8 cellular contexts compared by ENCODE assay signal in the genomic region with DNA sequence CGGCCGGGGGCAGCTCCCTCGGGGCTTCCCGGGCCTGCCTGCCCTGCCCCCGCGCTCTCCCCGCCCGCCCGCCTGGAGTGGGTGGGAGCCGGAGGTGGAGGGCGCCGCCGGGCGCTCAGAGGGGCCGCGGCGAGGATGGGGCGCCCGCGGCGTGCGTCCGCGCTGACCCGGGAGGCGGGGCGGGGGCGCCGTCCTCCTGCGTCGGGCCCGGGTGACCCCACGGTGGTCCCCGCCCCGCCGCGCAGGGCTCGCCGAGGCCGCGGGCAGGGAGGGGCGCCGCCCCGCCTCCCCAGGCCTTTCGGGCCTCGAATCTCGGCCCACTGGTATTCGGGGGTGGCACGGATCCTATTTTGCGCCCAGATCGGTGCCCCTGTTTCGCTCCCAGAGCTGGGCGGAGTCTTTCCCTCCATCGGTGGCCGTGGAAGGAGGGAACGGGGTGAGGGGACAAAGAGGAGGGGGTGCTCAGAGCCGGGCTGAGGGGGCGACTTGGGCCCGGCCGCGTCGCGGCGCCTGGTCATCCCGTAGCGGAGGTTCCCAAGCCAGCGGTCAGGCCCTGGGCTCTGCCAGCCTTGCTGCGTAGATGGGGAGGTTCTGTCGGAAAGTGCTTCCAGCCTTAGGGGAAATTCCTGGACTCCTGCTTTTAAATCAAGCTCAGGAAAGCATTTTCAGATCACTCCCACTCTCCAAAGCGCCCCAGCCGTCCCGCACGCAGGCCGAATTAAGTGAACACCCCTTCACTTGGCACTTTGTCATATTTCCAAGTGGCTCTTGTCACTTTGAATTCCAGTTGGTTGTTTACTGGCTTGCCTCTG. TPM values are rescaled to one million over a fixed set of nuclear protein-coding genes. Genes with fewer than 3 reads are reported as not detected.
A peak's percentile ranks its signal among the peaks of the same experiment; 100 is the strongest.
DNase-seq lines count a peak whose midpoint lies in the region; ATAC-seq and TF ChIP-seq lines count a peak whose summit lies in the region.

No MANE protein-coding gene starts in this region.

- H3K27ac ChIP-seq in DOHH2 (ENCODE audit: low read depth, low read length), result 0 out of 2 replicates have a peak overlapping the region, but pooled peaks have one; percentile 35
- peak overlapping the region; percentile 84 for H3K27ac ChIP-seq in thymus (ENCODE audit: low read depth)

- peak overlapping the region; percentile 68 for H3K4me2 ChIP-seq in DOHH2 (ENCODE audit: low read length)

- H3K4me3 ChIP-seq in DOHH2 (ENCODE audit: low read length) (peak overlapping the region; percentile 78), thymus (ENCODE audit: low read length) (peak overlapping the region; percentile 79)

- WGBS in thymus, result 7% methylated on average over 74 of the region's 74 CpGs

- H3K9me2 ChIP-seq in DOHH2 (replicated peaks; ENCODE audit: control insufficient read depth, low read length), result no peaks in the 10 kb centered on the region

- peaks cover 18% of the 10 kb centered on the region for H3F3A ChIP-seq in DOHH2 (ENCODE audit: control insufficient read depth, insufficient read depth)

- ATAC-seq in GM19467 (IDR thresholded peaks at IDR 0.05; ENCODE audit: unreplicated experiment) (peak; percentile 47), HG03520 (IDR thresholded peaks at IDR 0.05; ENCODE audit: unreplicated experiment) (peak; percentile 33), esophagus mucosa (peak; percentile 63)

- no peaks in the 10 kb centered on the region for H4K20me1 ChIP-seq in DOHH2 (ENCODE audit: control insufficient read depth, insufficient read depth, low read depth, low read length)

- H3K4me1 ChIP-seq in DOHH2 (ENCODE audit: control insufficient read depth, low read length) (peaks cover 20% of the 10 kb centered on the region), thymus (ENCODE audit: control insufficient read depth, insufficient read depth, low read length) (peaks cover 3% of the 10 kb centered on the region)

- H3K27me3 ChIP-seq in DOHH2 (ENCODE audit: control insufficient read depth, low read length) (no peaks in the 10 kb centered on the region), thymus (ENCODE audit: control insufficient read depth, insufficient read depth) (peaks cover 12% of the 10 kb centered on the region)

- DNase-seq in T1000 (lab: John Stamatoyannopoulos, UW) (peak; percentile 21), mucosa of gallbladder (ENCODE audit: low spot score) (peak; percentile 19), DMS153 treated with DMSO at 0.1 percent for 48 hours (lab: John Stamatoyannopoulos, UW; ENCODE audit: unreplicated experiment) (no peak)

- H3K9me3 ChIP-seq in DOHH2 (ENCODE audit: control insufficient read depth, insufficient read depth, low read length) (no peaks in the 10 kb centered on the region), thymus (ENCODE audit: control insufficient read depth) (no peaks in the 10 kb centered on the region)

- H3K36me3 ChIP-seq in DOHH2 (ENCODE audit: control insufficient read depth, low read length), result no peaks in the 10 kb centered on the region
- no peaks in the 10 kb centered on the region for H3K36me3 ChIP-seq in thymus (ENCODE audit: control insufficient read depth, insufficient read depth)

- peaks cover 13% of the 10 kb centered on the region for H3K79me2 ChIP-seq in DOHH2 (ENCODE audit: control insufficient read depth, low read length)

- no peak for TF ChIP-seq CTCF in DOHH2 (IDR thresholded peaks at IDR 0.05; ENCODE audit: low read depth, low read length, poor library complexity, severe bottlenecking)

RNA-seq across cellular contexts. Expression of a gene that starts 0.5 kb away (rescaled TPM):
- total RNA-seq in esophagus mucosa, result 52.8 TPM
- total RNA-seq in mucosa of gallbladder, result 86.8 TPM
- 12.4 TPM for polyA plus RNA-seq in thymus

RNA-seq across cellular contexts. Expression of a gene that starts 17.9 kb away (rescaled TPM):
- total RNA-seq in esophagus mucosa (18.9 TPM), mucosa of gallbladder (40.8 TPM)
- polyA plus RNA-seq in thymus, result 33.6 TPM
